In genomic region chr19:53328967-53329366, GRCh38 we compare ENCODE assay signal across 1 cellular context.
TF ChIP-seq lines count a peak whose summit lies in the region.

No MANE protein-coding gene starts in this region.

TF ChIP-seq in K562, 482 proteins besides CTCF, POLR2A, EP300 and RAD21 (continued from another document):
- TF ChIP-seq NR2C2 (CRISPR knock-in tag; IDR thresholded peaks at IDR 0.05) (peak; percentile 95), NR2C2 (tag; IDR thresholded peaks at IDR 0.05) (peak; percentile 87), ZBTB40 (IDR thresholded peaks at IDR 0.05) (peak; percentile 84), ZBTB40 (CRISPR knock-in tag; IDR thresholded peaks at IDR 0.05) (no peak), GABPB1 (CRISPR knock-in tag; IDR thresholded peaks at IDR 0.05) (peak; percentile 82; the same call in 1 of the 2 replicates), CXXC5 (CRISPR knock-in tag; IDR thresholded peaks at IDR 0.05) (no peak), SMC3 (conservative IDR thresholded peaks at IDR 0.05; ENCODE audit: insufficient read depth, low read depth, low read length) (no peak), SIX5 (IDR thresholded peaks at IDR 0.05; ENCODE audit: borderline replicate concordance in 1 of 2, insufficient read depth in 1 of 2, low read depth in 1 of 2, low read length in 2 of 2) (no peak), MED1 (CRISPR knock-in tag; IDR thresholded peaks at IDR 0.05; ENCODE audit: borderline replicate concordance) (no peak), GABPA (tag; conservative IDR thresholded peaks at IDR 0.05; ENCODE audit: low read depth) (peak; percentile 79), NR2C1 (IDR thresholded peaks at IDR 0.05) (peak; percentile 94), NR2C1 (tag; IDR thresholded peaks at IDR 0.05) (peak; percentile 85)
- TF ChIP-seq, protein P1, sequence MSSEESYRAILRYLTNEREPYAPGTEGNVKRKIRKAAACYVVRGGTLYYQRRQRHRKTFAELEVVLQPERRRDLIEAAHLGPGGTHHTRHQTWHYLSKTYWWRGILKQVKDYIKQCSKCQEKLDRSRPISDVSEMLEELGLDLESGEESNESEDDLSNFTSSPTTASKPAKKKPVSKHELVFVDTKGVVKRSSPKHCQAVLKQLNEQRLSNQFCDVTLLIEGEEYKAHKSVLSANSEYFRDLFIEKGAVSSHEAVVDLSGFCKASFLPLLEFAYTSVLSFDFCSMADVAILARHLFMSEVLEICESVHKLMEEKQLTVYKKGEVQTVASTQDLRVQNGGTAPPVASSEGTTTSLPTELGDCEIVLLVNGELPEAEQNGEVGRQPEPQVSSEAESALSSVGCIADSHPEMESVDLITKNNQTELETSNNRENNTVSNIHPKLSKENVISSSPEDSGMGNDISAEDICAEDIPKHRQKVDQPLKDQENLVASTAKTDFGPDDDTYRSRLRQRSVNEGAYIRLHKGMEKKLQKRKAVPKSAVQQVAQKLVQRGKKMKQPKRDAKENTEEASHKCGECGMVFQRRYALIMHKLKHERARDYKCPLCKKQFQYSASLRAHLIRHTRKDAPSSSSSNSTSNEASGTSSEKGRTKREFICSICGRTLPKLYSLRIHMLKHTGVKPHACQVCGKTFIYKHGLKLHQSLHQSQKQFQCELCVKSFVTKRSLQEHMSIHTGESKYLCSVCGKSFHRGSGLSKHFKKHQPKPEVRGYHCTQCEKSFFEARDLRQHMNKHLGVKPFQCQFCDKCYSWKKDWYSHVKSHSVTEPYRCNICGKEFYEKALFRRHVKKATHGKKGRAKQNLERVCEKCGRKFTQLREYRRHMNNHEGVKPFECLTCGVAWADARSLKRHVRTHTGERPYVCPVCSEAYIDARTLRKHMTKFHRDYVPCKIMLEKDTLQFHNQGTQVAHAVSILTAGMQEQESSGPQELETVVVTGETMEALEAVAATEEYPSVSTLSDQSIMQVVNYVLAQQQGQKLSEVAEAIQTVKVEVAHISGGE (CRISPR knock-in tag; IDR thresholded peaks at IDR 0.05), result peak in 2 of 3 experiments; percentile 59 to 90; a peak in 4 of 6 replicates
- TF ChIP-seq, protein P2, sequence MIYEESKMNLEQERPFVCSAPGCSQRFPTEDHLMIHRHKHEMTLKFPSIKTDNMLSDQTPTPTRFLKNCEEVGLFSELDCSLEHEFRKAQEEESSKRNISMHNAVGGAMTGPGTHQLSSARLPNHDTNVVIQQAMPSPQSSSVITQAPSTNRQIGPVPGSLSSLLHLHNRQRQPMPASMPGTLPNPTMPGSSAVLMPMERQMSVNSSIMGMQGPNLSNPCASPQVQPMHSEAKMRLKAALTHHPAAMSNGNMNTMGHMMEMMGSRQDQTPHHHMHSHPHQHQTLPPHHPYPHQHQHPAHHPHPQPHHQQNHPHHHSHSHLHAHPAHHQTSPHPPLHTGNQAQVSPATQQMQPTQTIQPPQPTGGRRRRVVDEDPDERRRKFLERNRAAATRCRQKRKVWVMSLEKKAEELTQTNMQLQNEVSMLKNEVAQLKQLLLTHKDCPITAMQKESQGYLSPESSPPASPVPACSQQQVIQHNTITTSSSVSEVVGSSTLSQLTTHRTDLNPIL (CRISPR knock-in tag; IDR thresholded peaks at IDR 0.05), result no peak
TF ChIP-seq in K562: peak in this region for 7.
